Comparison of ENCODE assay signal across 1 cellular context in genomic region chr2:46917628-46918027, GRCh38.
TF ChIP-seq lines count a peak whose summit lies in the region.

No MANE protein-coding gene starts in this region.

TF ChIP-seq in HCT116, 20 proteins besides CTCF, POLR2A, EP300 and RAD21 (continued from another document):
- TF ChIP-seq EZH2phosphoT487 (IDR thresholded peaks at IDR 0.05; ENCODE audit: borderline replicate concordance): no peak
- TF ChIP-seq CEBPB (IDR thresholded peaks at IDR 0.05; ENCODE audit: low read depth): no peak
- no peak for TF ChIP-seq EGR1 (IDR thresholded peaks at IDR 0.05; ENCODE audit: low read depth)
- no peak for TF ChIP-seq TCF7L2 (IDR thresholded peaks at IDR 0.05; ENCODE audit: borderline replicate concordance, extremely low read depth, insufficient read depth, insufficient read length)
- no peak for TF ChIP-seq POLR2AphosphoS5 (IDR thresholded peaks at IDR 0.05; ENCODE audit: low read depth, low read length)
- TF ChIP-seq YY1 (IDR thresholded peaks at IDR 0.05; ENCODE audit: extremely low read depth, insufficient replicate concordance, low read depth, low read length): no peak
- TF ChIP-seq CBX3 (IDR thresholded peaks at IDR 0.05; ENCODE audit: low read depth): no peak
- TF ChIP-seq, protein P1, sequence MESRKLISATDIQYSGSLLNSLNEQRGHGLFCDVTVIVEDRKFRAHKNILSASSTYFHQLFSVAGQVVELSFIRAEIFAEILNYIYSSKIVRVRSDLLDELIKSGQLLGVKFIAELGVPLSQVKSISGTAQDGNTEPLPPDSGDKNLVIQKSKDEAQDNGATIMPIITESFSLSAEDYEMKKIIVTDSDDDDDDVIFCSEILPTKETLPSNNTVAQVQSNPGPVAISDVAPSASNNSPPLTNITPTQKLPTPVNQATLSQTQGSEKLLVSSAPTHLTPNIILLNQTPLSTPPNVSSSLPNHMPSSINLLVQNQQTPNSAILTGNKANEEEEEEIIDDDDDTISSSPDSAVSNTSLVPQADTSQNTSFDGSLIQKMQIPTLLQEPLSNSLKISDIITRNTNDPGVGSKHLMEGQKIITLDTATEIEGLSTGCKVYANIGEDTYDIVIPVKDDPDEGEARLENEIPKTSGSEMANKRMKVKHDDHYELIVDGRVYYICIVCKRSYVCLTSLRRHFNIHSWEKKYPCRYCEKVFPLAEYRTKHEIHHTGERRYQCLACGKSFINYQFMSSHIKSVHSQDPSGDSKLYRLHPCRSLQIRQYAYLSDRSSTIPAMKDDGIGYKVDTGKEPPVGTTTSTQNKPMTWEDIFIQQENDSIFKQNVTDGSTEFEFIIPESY (IDR thresholded peaks at IDR 0.05; ENCODE audit: extremely low read depth, insufficient replicate concordance, low read length): no peak
- no peak for TF ChIP-seq ATF3 (IDR thresholded peaks at IDR 0.05)
